1 cellular context compared by ENCODE assay signal in the genomic region with DNA sequence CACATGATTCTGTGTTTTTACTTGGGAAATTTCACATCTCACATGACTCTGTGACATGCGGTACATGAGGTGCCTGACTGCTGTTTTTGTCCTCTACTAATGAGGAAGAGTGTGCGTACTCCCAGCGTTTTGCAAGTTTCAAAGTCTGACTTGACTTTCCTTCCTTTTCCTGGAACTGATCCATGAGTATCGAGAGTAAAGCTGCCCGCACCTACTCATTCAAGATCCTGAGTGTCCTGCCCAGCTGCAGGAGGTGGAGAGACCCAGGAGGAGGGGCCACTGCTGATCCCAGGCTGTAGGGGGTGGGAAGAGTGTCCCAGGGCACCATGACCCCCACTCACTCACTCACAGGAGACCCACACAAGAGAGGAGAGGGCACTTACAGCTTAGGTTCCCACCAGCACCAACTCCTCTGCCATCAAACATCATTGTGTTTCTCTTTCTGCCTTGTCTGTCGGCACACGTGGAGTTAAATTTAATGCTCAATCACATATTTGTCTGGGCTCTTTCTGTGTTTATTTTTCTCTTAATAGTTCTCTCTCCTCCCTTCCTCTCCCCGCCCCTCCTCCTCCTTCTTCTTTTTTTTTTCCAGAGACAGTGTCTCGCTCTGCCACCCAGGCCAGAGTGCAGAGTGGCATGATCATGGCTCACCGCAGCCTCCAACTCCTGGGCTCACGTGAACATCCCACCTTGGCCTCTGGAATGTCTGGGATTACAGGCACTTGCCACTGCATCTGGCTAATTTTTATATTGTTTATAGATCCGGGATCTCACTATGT.
TF ChIP-seq lines count a peak whose summit lies in the region.

No MANE protein-coding gene starts in this region.

TF ChIP-seq in endothelial cell of umbilical vein, 7 proteins besides CTCF, POLR2A, EP300 and RAD21:
- TF ChIP-seq POLR2AphosphoS5 (IDR thresholded peaks at IDR 0.05; ENCODE audit: insufficient read depth, low read depth, low read length) = no peak
- TF ChIP-seq FOS (IDR thresholded peaks at IDR 0.05; ENCODE audit: borderline replicate concordance, insufficient read depth, low read length) = no peak
- no peak for TF ChIP-seq JUN (IDR thresholded peaks at IDR 0.05; ENCODE audit: borderline replicate concordance, insufficient read depth, insufficient read length, low read depth)
- no peak for TF ChIP-seq MYC (IDR thresholded peaks at IDR 0.05; ENCODE audit: low read depth, low read length)
TF ChIP-seq in endothelial cell of umbilical vein: peak in this region for 0.
